ENCODE assay signal across 19 cellular contexts in the genomic region with DNA sequence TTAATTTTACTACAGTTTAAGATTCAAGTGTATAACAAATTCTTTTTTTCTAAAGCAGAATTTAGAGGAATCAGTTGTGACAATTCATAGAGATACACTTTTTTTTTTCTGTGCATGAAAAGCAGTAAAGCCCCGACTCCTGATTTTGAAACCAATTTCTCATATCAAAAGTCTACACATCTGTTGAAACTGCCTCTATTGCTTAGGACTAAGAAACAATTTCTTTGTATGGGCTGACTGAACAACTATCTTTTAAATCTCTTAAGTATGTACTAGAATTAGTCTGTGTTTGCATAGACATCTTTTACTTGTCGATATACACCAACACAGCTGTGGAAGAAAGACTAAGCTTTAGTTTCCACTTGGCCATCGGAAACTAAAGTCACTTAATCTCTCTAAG.
DNase-seq lines count a peak whose midpoint lies in the region; FAIRE-seq and TF ChIP-seq lines count a peak whose summit lies in the region.
"Had no signal": no experiment of that assay in that cellular context is flagged by ENCODE, and none has a peak within 500 bp of the region (broad histone marks: within the 10 kb centered on the region; RNA-seq: fewer than 3 reads in every experiment).

No MANE protein-coding gene starts in this region.

- DNase-seq in GM12865 (ENCODE audit: low read depth) (peak; percentile 38), H54 (ENCODE audit: insufficient read length, low spot score) (no peak), NCI-H1694 treated with DMSO at 0.1 percent for 48 hours (lab: John Stamatoyannopoulos, UW) (no peak), AG20443 (ENCODE audit: low spot score) (no peak), ovary (no peak), prostate gland (ENCODE audit: low spot score) (no peak)
- DNase-seq: 8988T; Calu3; CD8-positive, alpha-beta T cell; DMS79 treated with DMSO at 0.1 percent for 48 hours; GF-D8; H7; HFFc6; KG1 had no signal

- H3K9me3 ChIP-seq in OCI-LY3 (ENCODE audit: insufficient read depth, low read length) = no peaks in the 10 kb centered on the region
- no peaks in the 10 kb centered on the region for H3K9me3 ChIP-seq in ovary
- no peaks in the 10 kb centered on the region for H3K9me3 ChIP-seq in prostate gland
- H3K9me3 ChIP-seq: BLaER1 treated with 17β-estradiol and CSF1 and Interleukin-3, amounts not matched to agents 10 nM and 100 nM had no signal

- no peak for TF ChIP-seq EP300 in ovary (IDR thresholded peaks at IDR 0.05)

- no peak overlapping the region for H2AFZ ChIP-seq in OCI-LY3 (ENCODE audit: low read depth, low read length)
- H2AFZ ChIP-seq: GM23338 had no signal

- peak overlapping the region; percentile 44 for H3K4me2 ChIP-seq in OCI-LY3 (ENCODE audit: low read length)
- H3K4me2 ChIP-seq: BLaER1 treated with 17β-estradiol and CSF1 and Interleukin-3, amounts not matched to agents 10 nM and 100 nM; GM23338 had no signal

- WGBS in ovary, 3 donors = 63 to 97% (median 94%) methylated on average over 3 of the region's 3 CpGs
- 93% methylated on average over 3 of the region's 3 CpGs for WGBS in prostate gland

- no peak overlapping the region for H3K9ac ChIP-seq in OCI-LY3 (ENCODE audit: low read length)
- H3K9ac ChIP-seq: BLaER1 treated with 17β-estradiol and CSF1 and Interleukin-3, amounts not matched to agents 10 nM and 100 nM had no signal

- TF ChIP-seq POLR2A in H54 (IDR thresholded peaks at IDR 0.05; ENCODE audit: low read depth, low read length) (no peak), ovary (IDR thresholded peaks at IDR 0.05) (no peak), prostate gland (IDR thresholded peaks at IDR 0.05) (no peak)

- no peak overlapping the region for H3K27ac ChIP-seq in OCI-LY3 (ENCODE audit: low read length)
- no peak overlapping the region for H3K27ac ChIP-seq in ovary
- H3K27ac ChIP-seq in prostate gland = no peak overlapping the region
- H3K27ac ChIP-seq: BLaER1 treated with 17β-estradiol and CSF1 and Interleukin-3, amounts not matched to agents 10 nM and 100 nM had no signal

- no peaks in the 10 kb centered on the region for H3K36me3 ChIP-seq in OCI-LY3 (replicated peaks; ENCODE audit: low read depth, low read length)
- H3K36me3 ChIP-seq in ovary = no peaks in the 10 kb centered on the region
- no peaks in the 10 kb centered on the region for H3K36me3 ChIP-seq in prostate gland
- H3K36me3 ChIP-seq: BLaER1 treated with 17β-estradiol and CSF1 and Interleukin-3, amounts not matched to agents 10 nM and 100 nM had no signal

- TF ChIP-seq CTCF in GM12865 (IDR thresholded peaks at IDR 0.05; ENCODE audit: insufficient read depth, low read depth, low read length, missing control alignments) (no peak), OCI-LY3 (IDR thresholded peaks at IDR 0.05; ENCODE audit: low read depth, low read length) (no peak), ovary (IDR thresholded peaks at IDR 0.05) (no peak), prostate gland (IDR thresholded peaks at IDR 0.05) (no peak)

- no peaks in the 10 kb centered on the region for H4K20me1 ChIP-seq in OCI-LY3 (ENCODE audit: insufficient read depth, low read length)
- H4K20me1 ChIP-seq: BLaER1 treated with 17β-estradiol and CSF1 and Interleukin-3, amounts not matched to agents 10 nM and 100 nM had no signal

- no peaks in the 10 kb centered on the region for H3K79me2 ChIP-seq in OCI-LY3 (ENCODE audit: low read length)

- H3K4me3 ChIP-seq in GM12865 (ENCODE audit: low read depth, low read length) = no peak overlapping the region
- no peak overlapping the region for H3K4me3 ChIP-seq in OCI-LY3 (ENCODE audit: low read length)
- H3K4me3 ChIP-seq in ovary = no peak overlapping the region
- H3K4me3 ChIP-seq in prostate gland = no peak overlapping the region
- H3K4me3 ChIP-seq: BLaER1 treated with 17β-estradiol and CSF1 and Interleukin-3, amounts not matched to agents 10 nM and 100 nM; GM23338 had no signal

- intact Hi-C loops in ovary (cut with DNase I) (no loop called here), prostate gland (cut with DNase I) (no loop called here)

- peak; percentile 6 for FAIRE-seq in H54 (lab: Jason Lieb, UNC)
- FAIRE-seq: GM19239, HepG2 had no signal

- H3K27me3 ChIP-seq in OCI-LY3 (ENCODE audit: low read depth, low read length) = no peaks in the 10 kb centered on the region
- H3K27me3 ChIP-seq in ovary = no peaks in the 10 kb centered on the region
- H3K27me3 ChIP-seq in prostate gland (replicated peaks; ENCODE audit: insufficient read depth) = no peaks in the 10 kb centered on the region
- H3K27me3 ChIP-seq: BLaER1 treated with 17β-estradiol and CSF1 and Interleukin-3, amounts not matched to agents 10 nM and 100 nM had no signal

- peaks cover 13% of the 10 kb centered on the region for H3K4me1 ChIP-seq in OCI-LY3 (ENCODE audit: low read length)
- no peaks in the 10 kb centered on the region for H3K4me1 ChIP-seq in ovary (ENCODE audit: insufficient read depth)
- H3K4me1 ChIP-seq in prostate gland (replicated peaks) = no peaks in the 10 kb centered on the region
- H3K4me1 ChIP-seq: BLaER1 treated with 17β-estradiol and CSF1 and Interleukin-3, amounts not matched to agents 10 nM and 100 nM had no signal
